Comparison of ENCODE assay signal across 8 cellular contexts in genomic region chr6:24883618-24884017, GRCh38. TPM values are rescaled to one million over a fixed set of nuclear protein-coding genes. Genes with fewer than 3 reads are reported as not detected.
DNase-seq lines count a peak whose midpoint lies in the region; ATAC-seq and TF ChIP-seq lines count a peak whose summit lies in the region.
"Had no signal": no experiment of that assay in that cellular context is flagged by ENCODE, and none has a peak within 500 bp of the region (broad histone marks: within the 10 kb centered on the region; RNA-seq: fewer than 3 reads in every experiment).

No MANE protein-coding gene starts in this region.

- WGBS in right lobe of liver (ENCODE audit: insufficient coverage, low coverage, low lambda C conversion rate, missing lambda C conversion rate) = 72% methylated on average over 4 of the region's 5 CpGs

- intact Hi-C loops in right lobe of liver (cut with DNase I) = no loop called here

- H3K36me3 Mint-ChIP-seq in activated T-cell treated with anti-CD3 and anti-CD28 coated beads, Interleukin-2, amount 50 U/mL, for 4 hours (ENCODE audit: insufficient read depth) = peaks cover 27% of the 10 kb centered on the region

- no peaks in the 10 kb centered on the region for H3K4me1 ChIP-seq in right lobe of liver

- H3K27ac ChIP-seq in right lobe of liver = no peak overlapping the region

- no peaks in the 10 kb centered on the region for H3K9me3 ChIP-seq in right lobe of liver

- no peak for TF ChIP-seq CTCF in right lobe of liver (IDR thresholded peaks at IDR 0.05)

- no peaks in the 10 kb centered on the region for H3K27me3 ChIP-seq in right lobe of liver

- ATAC-seq in GM18909 (IDR thresholded peaks at IDR 0.05; ENCODE audit: poor library complexity, unreplicated experiment) (peak; percentile 80), HG03045 (IDR thresholded peaks at IDR 0.05; ENCODE audit: unreplicated experiment) (peak; percentile 60), right lobe of liver (no peak)
- ATAC-seq in activated T-cell treated with anti-CD3 and anti-CD28 coated beads, Interleukin-2, amount 50 U/mL, for 4 hours = peak; percentile 79 to 81

- no peaks in the 10 kb centered on the region for H3K36me3 ChIP-seq in right lobe of liver

- H3K9me3 Mint-ChIP-seq in activated T-cell treated with anti-CD3 and anti-CD28 coated beads, Interleukin-2, amount 50 U/mL, for 4 hours = no peaks in the 10 kb centered on the region

- TF ChIP-seq POLR2A in right lobe of liver (IDR thresholded peaks at IDR 0.05) = no peak

- H3K4me3 ChIP-seq in right lobe of liver = no peak overlapping the region

- H3K4me1 Mint-ChIP-seq in activated T-cell treated with anti-CD3 and anti-CD28 coated beads, Interleukin-2, amount 50 U/mL, for 4 hours (ENCODE audit: low read depth) = peaks cover 88% of the 10 kb centered on the region

- H3K27me3 Mint-ChIP-seq in activated T-cell treated with anti-CD3 and anti-CD28 coated beads, Interleukin-2, amount 50 U/mL, for 4 hours (ENCODE audit: low read depth) = no peaks in the 10 kb centered on the region

- peak; percentile 27 for DNase-seq in activated T-cell treated with anti-CD3 and anti-CD28 coated beads, Interleukin-2, amount 50 U/mL, for 4 hours
- DNase-seq in stimulated activated CD4-positive, alpha-beta T cell treated with anti-CD3 and anti-CD28 coated beads, Interleukin-2, amount 100 ng/mL, for 4 hours (ENCODE audit: low read depth) = peak; percentile 39
- DNase-seq in effector CD8-positive, alpha-beta T cell (lab: John Stamatoyannopoulos, UW) = no peak
- no peak for DNase-seq in hepatic stellate cell (ENCODE audit: low spot score)
- DNase-seq in right lobe of liver = no peak
- DNase-seq: NCI-H774 had no signal

- H3K4me3 Mint-ChIP-seq in activated T-cell treated with anti-CD3 and anti-CD28 coated beads, Interleukin-2, amount 50 U/mL, for 4 hours = peak overlapping the region; percentile 66

RNA-seq across cellular contexts. Expression of gene RIPOR2, which starts 52.1 kb away (rescaled TPM):
- 10 to 100 TPM; 14.7 to 17.4 (median 16.8) TPM for total RNA-seq in activated T-cell treated with anti-CD3 and anti-CD28 coated beads, Interleukin-2, amount 50 U/mL, for 4 hours
- 1 to 10 TPM; 1.8 to 4.6 (median 3.5) TPM for total RNA-seq in right lobe of liver

Comparison
In these comparisons a context has a peak if more than half of its experiments do, and no peak if none do; other contexts are left out.
1. ATAC-seq: peak in GM18909 (single experiment), HG03045 (single experiment) and activated T-cell treated with anti-CD3 and anti-CD28 coated beads, Interleukin-2, amount 50 U/mL, for 4 hours (2 of 2); none in right lobe of liver (0 of 4).
2. DNase-seq: peak in activated T-cell treated with anti-CD3 and anti-CD28 coated beads, Interleukin-2, amount 50 U/mL, for 4 hours (single experiment) and stimulated activated CD4-positive, alpha-beta T cell treated with anti-CD3 and anti-CD28 coated beads, Interleukin-2, amount 100 ng/mL, for 4 hours (single experiment); none in effector CD8-positive, alpha-beta T cell (single experiment), hepatic stellate cell (single experiment) and right lobe of liver (0 of 3).